ENCODE assay signal across 23 cellular contexts in the genomic region with DNA sequence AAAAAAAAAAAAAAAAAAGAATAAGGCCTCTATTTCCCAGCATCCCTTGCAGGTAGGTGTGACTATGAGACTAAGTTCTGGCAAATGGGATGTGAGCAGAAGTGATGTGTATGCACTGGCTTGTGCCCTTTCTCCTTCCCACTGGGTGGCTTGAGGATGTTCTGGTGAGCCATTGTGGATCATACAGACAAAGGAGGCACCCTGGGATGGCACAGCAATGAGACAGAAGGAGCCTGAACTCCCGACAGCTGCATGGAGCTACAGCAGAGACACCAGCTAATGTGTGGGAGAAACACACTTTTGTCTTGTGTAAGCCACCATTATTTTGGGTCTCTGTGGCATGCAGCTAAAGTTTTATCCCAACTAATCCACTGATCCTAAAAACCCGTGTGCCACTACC. TPM values are rescaled to one million over a fixed set of nuclear protein-coding genes. Genes with fewer than 3 reads are reported as not detected.
A peak's percentile ranks its signal among the peaks of the same experiment; 100 is the strongest.
DNase-seq lines count a peak whose midpoint lies in the region; ATAC-seq lines count a peak whose summit lies in the region.
"Had no signal": no experiment of that assay in that cellular context is flagged by ENCODE, and none has a peak within 500 bp of the region (broad histone marks: within the 10 kb centered on the region; RNA-seq: fewer than 3 reads in every experiment).

No MANE protein-coding gene starts in this region.

- DNase-seq in NCI-H345 (lab: John Stamatoyannopoulos, UW) (peak; percentile 50), NCI-H345 treated with DMSO at 0.1 percent for 48 hours (lab: John Stamatoyannopoulos, UW; ENCODE audit: unreplicated experiment) (no peak), NCI-H69 (lab: John Stamatoyannopoulos, UW) (peak; percentile 47), activated gamma-delta T cell treated with Interleukin-2 at 50 U/mL for 16 hours (no peak), T-helper 2 cell (no peak)
- DNase-seq in stimulated activated naive CD8-positive, alpha-beta T cell treated with anti-CD3 and anti-CD28 coated beads, Interleukin-15, amount 100 ng/mL, for 72 hours = no peak
- DNase-seq: 8988T, ACHN, BE2C, Calu3, IMR-90, KG1, NCI-H1048, NCI-H1417, NCI-H187, NCI-H2171 treated with DMSO at 0.1 percent for 48 hours, NCI-H526, Right ventricle myocardium superior, RPMI8226, T-cell had no signal

- peaks cover 67% of the 10 kb centered on the region for H3K4me1 Mint-ChIP-seq in stimulated activated naive CD8-positive, alpha-beta T cell treated with anti-CD3 and anti-CD28 coated beads, Interleukin-15, amount 100 ng/mL, for 72 hours

- no peaks in the 10 kb centered on the region for H3K9me3 Mint-ChIP-seq in stimulated activated naive CD8-positive, alpha-beta T cell treated with anti-CD3 and anti-CD28 coated beads, Interleukin-15, amount 100 ng/mL, for 72 hours
- H3K9me3 Mint-ChIP-seq: CD14-positive monocyte, T-cell had no signal

- H3K27ac Mint-ChIP-seq in stimulated activated naive CD8-positive, alpha-beta T cell treated with anti-CD3 and anti-CD28 coated beads, Interleukin-15, amount 100 ng/mL, for 72 hours = no peak overlapping the region

- H3K27me3 Mint-ChIP-seq in stimulated activated naive CD8-positive, alpha-beta T cell treated with anti-CD3 and anti-CD28 coated beads, Interleukin-15, amount 100 ng/mL, for 72 hours = no peaks in the 10 kb centered on the region
- H3K27me3 Mint-ChIP-seq: T-cell had no signal

- ATAC-seq in esophagus mucosa (peak; percentile 13), GM19395 (IDR thresholded peaks at IDR 0.05; ENCODE audit: unreplicated experiment) (no peak)
- no peak for ATAC-seq in stimulated activated naive CD8-positive, alpha-beta T cell treated with anti-CD3 and anti-CD28 coated beads, Interleukin-15, amount 100 ng/mL, for 72 hours
- ATAC-seq: T-cell had no signal

- H3K4me3 Mint-ChIP-seq in stimulated activated naive CD8-positive, alpha-beta T cell treated with anti-CD3 and anti-CD28 coated beads, Interleukin-15, amount 100 ng/mL, for 72 hours = no peak overlapping the region
- H3K4me3 Mint-ChIP-seq: CD14-positive monocyte, T-cell had no signal

RNA-seq across cellular contexts. Expression of a gene that starts 10.6 kb away (rescaled TPM):
- 14.3 TPM for total RNA-seq in esophagus mucosa

Comparison
In these comparisons a context has a peak if more than half of its experiments do, and no peak if none do; other contexts are left out.
1. DNase-seq: peak in NCI-H345 (single experiment) and NCI-H69 (single experiment); none in NCI-H345 treated with DMSO at 0.1 percent for 48 hours (single experiment), activated gamma-delta T cell treated with Interleukin-2 at 50 U/mL for 16 hours (single experiment), T-helper 2 cell (0 of 5) and stimulated activated naive CD8-positive, alpha-beta T cell treated with anti-CD3 and anti-CD28 coated beads, Interleukin-15, amount 100 ng/mL, for 72 hours (0 of 2).